ENCODE assay signal across 16 cellular contexts in genomic region chr5:149936044-149936699, GRCh38. TPM values are rescaled to one million over a fixed set of nuclear protein-coding genes. Genes with fewer than 3 reads are reported as not detected.
DNase-seq lines count a peak whose midpoint lies in the region; ATAC-seq, FAIRE-seq and TF ChIP-seq lines count a peak whose summit lies in the region.
"Had no signal": no experiment of that assay in that cellular context is flagged by ENCODE, and none has a peak within 500 bp of the region (broad histone marks: within the 10 kb centered on the region; RNA-seq: fewer than 3 reads in every experiment).

No MANE protein-coding gene starts in this region.

- H3K9me3 ChIP-seq in breast epithelium = no peaks in the 10 kb centered on the region
- H3K9me3 ChIP-seq in thoracic aorta = no peaks in the 10 kb centered on the region
- H3K9me3 ChIP-seq: Caco-2, HAP-1 had no signal

- ATAC-seq in thoracic aorta (ENCODE audit: insufficient number of reproducible peaks, low FRiP score, low read depth) (no peak), HG03521 (IDR thresholded peaks at IDR 0.05; ENCODE audit: unreplicated experiment) (no peak)
- ATAC-seq: K562 had no signal

- FAIRE-seq in GM12892 (lab: Jason Lieb, UNC) = no peak
- FAIRE-seq: K562, RCC 7860 had no signal

- H3K27ac ChIP-seq in breast epithelium = peak overlapping the region; percentile 81 to 91
- peak overlapping the region; percentile 51 to 69 for H3K27ac ChIP-seq in thoracic aorta

- no peaks in the 10 kb centered on the region for H3K36me3 ChIP-seq in breast epithelium
- no peaks in the 10 kb centered on the region for H3K36me3 ChIP-seq in thoracic aorta
- H3K36me3 ChIP-seq: HAP-1 had no signal

- DNase-seq in NCI-H510A treated with DMSO at 0.1 percent for 48 hours (lab: John Stamatoyannopoulos, UW) = peak; percentile 42
- no peak for DNase-seq in NCI-H510A (lab: John Stamatoyannopoulos, UW)
- DNase-seq in NCI-H69 (lab: John Stamatoyannopoulos, UW) = peak; percentile 14
- no peak for DNase-seq in breast epithelium (ENCODE audit: low spot score in 2 of 2)
- DNase-seq in thoracic aorta (ENCODE audit: low spot score) = no peak
- no peak for DNase-seq in GM12892 (ENCODE audit: insufficient read length)
- no peak for DNase-seq in DMS153 treated with DMSO at 0.1 percent for 48 hours (lab: John Stamatoyannopoulos, UW; ENCODE audit: unreplicated experiment)
- DNase-seq: 8988T, Caco-2, NCI-H1092, NCI-H446 treated with DMSO at 0.1 percent for 48 hours, SIG-M5 had no signal

- TF ChIP-seq CTCF in breast epithelium (IDR thresholded peaks at IDR 0.05) (no peak), thoracic aorta (IDR thresholded peaks at IDR 0.05) (no peak)

- TF ChIP-seq POLR2A in breast epithelium (IDR thresholded peaks at IDR 0.05) (no peak), GM12892 (IDR thresholded peaks at IDR 0.05; ENCODE audit: low read depth, low read length) (no peak)

- no peaks in the 10 kb centered on the region for H3K27me3 ChIP-seq in breast epithelium
- H3K27me3 ChIP-seq in thoracic aorta (replicated peaks; ENCODE audit: insufficient read depth) = no peaks in the 10 kb centered on the region

- H3K4me1 ChIP-seq in breast epithelium (peaks cover 0 to 9% of the 10 kb centered on the region in 2 donors), thoracic aorta (ENCODE audit: control insufficient read depth in 1 of 2, low read depth in 2 of 2) (peaks cover 27 to 55% of the 10 kb centered on the region in 2 donors)
- H3K4me1 ChIP-seq: HAP-1 had no signal

- intact Hi-C loops in breast epithelium (cut with DNase I; ENCODE audit: low total_unique reads) = no loop called here

- H3K4me3 ChIP-seq in breast epithelium = no peak overlapping the region
- H3K4me3 ChIP-seq in thoracic aorta = no peak overlapping the region
- H3K4me3 ChIP-seq: HAP-1, K562 had no signal

RNA-seq across cellular contexts. Expression of gene PDE6A, which starts 8.4 kb away (rescaled TPM):
- total RNA-seq in breast epithelium (under 1 TPM in 2 of 3 donors, not detected in 1; under 0.01 to 0.15 TPM), thoracic aorta (not detected)
- polyA plus RNA-seq in GM12892 (2012; ENCODE audit: missing spikeins) = not detected

RNA-seq across cellular contexts. Expression of gene SLC26A2, which starts 24.4 kb away (rescaled TPM):
- total RNA-seq in breast epithelium = 100 to 1,000 TPM in 1 of 3 donors, 10 to 100 TPM in 2; 10.6 to 103 (median 30.2) TPM
- 10 to 100 TPM; 16.9 to 32.0 TPM for total RNA-seq in thoracic aorta
- 1.8 TPM for polyA plus RNA-seq in GM12892 (2012; ENCODE audit: missing spikeins)

Comparison
In these comparisons a context has a peak if more than half of its experiments do, and no peak if none do; other contexts are left out.
1. DNase-seq: peak in NCI-H510A treated with DMSO at 0.1 percent for 48 hours (single experiment) and NCI-H69 (single experiment); none in NCI-H510A (single experiment), breast epithelium (0 of 2), thoracic aorta (single experiment), GM12892 (single experiment) and DMS153 treated with DMSO at 0.1 percent for 48 hours (single experiment).